14 cellular contexts compared by ENCODE assay signal in the genomic region with DNA sequence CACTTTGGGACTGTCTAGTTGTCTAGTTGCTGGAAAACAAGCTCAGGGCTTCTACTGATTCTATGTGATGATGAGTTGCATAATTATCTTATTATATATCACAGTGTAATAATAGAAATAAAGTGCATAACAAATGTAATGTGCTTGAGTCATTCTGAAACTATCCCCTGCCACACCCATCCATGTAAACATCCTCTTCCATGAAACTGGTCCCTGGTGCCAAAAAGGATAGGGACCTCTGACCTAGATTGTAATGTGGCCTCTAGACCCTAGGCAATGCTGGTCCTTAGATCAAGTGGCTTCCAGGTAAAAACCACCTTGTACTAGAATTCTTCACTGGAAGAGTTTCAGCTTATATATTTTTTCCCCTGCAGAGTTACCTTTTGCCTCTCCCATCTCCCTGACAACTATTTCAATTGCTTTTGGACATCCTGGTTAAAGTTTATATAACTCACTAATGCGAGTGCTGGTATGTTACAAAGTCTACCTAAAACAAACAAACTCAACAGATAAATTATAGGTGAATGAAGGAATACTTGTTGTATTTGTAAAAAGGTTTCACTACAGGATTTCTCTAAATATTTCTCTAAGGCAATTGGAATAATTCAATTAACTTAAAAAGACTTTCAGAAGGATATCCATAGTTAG.
DNase-seq lines count a peak whose midpoint lies in the region; ATAC-seq and TF ChIP-seq lines count a peak whose summit lies in the region.
"Had no signal": no experiment of that assay in that cellular context is flagged by ENCODE, and none has a peak within 500 bp of the region (broad histone marks: within the 10 kb centered on the region; RNA-seq: fewer than 3 reads in every experiment).

No MANE protein-coding gene starts in this region.

- in situ Hi-C loops in Caki2 (cut with HindIII; ENCODE audit: low pct_unique_long_range_greater_than_20kb, low sequenced_read_pairs), result no loop called here

- DNase-seq in Caki2 (ENCODE audit: low read depth) (peak; percentile 94), LoVo (ENCODE audit: low spot score) (peak; percentile 89), epithelial cell of esophagus (ENCODE audit: low read depth) (peak; percentile 61), mucosa of gallbladder (ENCODE audit: low spot score) (peak; percentile 55)
- DNase-seq in activated effector memory CD4-positive, alpha-beta T cell treated with Interleukin-2 at 50 U/mL for 16 hours, result no peak
- DNase-seq in central memory CD4-positive, alpha-beta T cell, result no peak
- DNase-seq: BE2C; midbrain; NCI-H510A; psoas muscle; SHP77; stimulated activated naive CD4-positive, alpha-beta T cell treated with Interleukin-2 at 50 U/mL for 16 hours had no signal

- no peak for TF ChIP-seq CTCF in epithelial cell of esophagus (IDR thresholded peaks at IDR 0.05; ENCODE audit: insufficient read depth, low read depth, low read length, missing control alignments)

- H3K4me3 ChIP-seq in epithelial cell of esophagus (ENCODE audit: low read length), result no peak overlapping the region
- H3K4me3 ChIP-seq: psoas muscle had no signal

- no peak for ATAC-seq in GM21619 (IDR thresholded peaks at IDR 0.05; ENCODE audit: unreplicated experiment)
- no peak for ATAC-seq in HG03342 (IDR thresholded peaks at IDR 0.05; ENCODE audit: unreplicated experiment)
- ATAC-seq: psoas muscle had no signal

Comparison
In these comparisons a context has a peak if more than half of its experiments do, and no peak if none do; other contexts are left out.
1. DNase-seq: peak in Caki2 (single experiment), LoVo (single experiment), epithelial cell of esophagus (single experiment) and mucosa of gallbladder (single experiment); none in activated effector memory CD4-positive, alpha-beta T cell treated with Interleukin-2 at 50 U/mL for 16 hours (single experiment) and central memory CD4-positive, alpha-beta T cell (single experiment).